ENCODE assay signal across 9 cellular contexts in genomic region chr14:81400852-81401251, GRCh38. TPM values are rescaled to one million over a fixed set of nuclear protein-coding genes. Genes with fewer than 3 reads are reported as not detected.
DNase-seq lines count a peak whose midpoint lies in the region; ATAC-seq lines count a peak whose summit lies in the region.
"Had no signal": no experiment of that assay in that cellular context is flagged by ENCODE, and none has a peak within 500 bp of the region (broad histone marks: within the 10 kb centered on the region; RNA-seq: fewer than 3 reads in every experiment).

No MANE protein-coding gene starts in this region.

- H3K4me1 Mint-ChIP-seq in CD8-positive, alpha-beta memory T cell, result peaks cover 0 to 8% (median 1%) of the 10 kb centered on the region in 3 donors
- H3K4me1 Mint-ChIP-seq: neural crest cell had no signal

- H3K27me3 Mint-ChIP-seq in CD8-positive, alpha-beta memory T cell, result peaks cover 3 to 15% of the 10 kb centered on the region in 2 donors

- no peaks in the 10 kb centered on the region for H3K36me3 ChIP-seq in CD8-positive, alpha-beta memory T cell (ENCODE audit: insufficient read depth, low read length)

- no peak for ATAC-seq in GM19328 (IDR thresholded peaks at IDR 0.05; ENCODE audit: unreplicated experiment)

- POLR2A ChIA-PET in CD8-positive, alpha-beta memory T cell (lab: Charles Lee), result no interaction called here

- peak overlapping the region; percentile 99 for H3K27ac ChIP-seq in epithelial cell of prostate
- H3K27ac ChIP-seq in CD8-positive, alpha-beta memory T cell (ENCODE audit: low read depth, low read length), result no peak overlapping the region

- H3K9me3 ChIP-seq in CD8-positive, alpha-beta memory T cell (ENCODE audit: low read length), result no peaks in the 10 kb centered on the region

- no peaks in the 10 kb centered on the region for H3K27me3 ChIP-seq in CD8-positive, alpha-beta memory T cell (ENCODE audit: insufficient read depth, low read length, poor library complexity, severe bottlenecking)

- no peak overlapping the region for H3K4me3 ChIP-seq in CD8-positive, alpha-beta memory T cell (ENCODE audit: low read length)

- H3K27ac Mint-ChIP-seq in CD8-positive, alpha-beta memory T cell, result no peak overlapping the region

- H3K36me3 Mint-ChIP-seq in CD8-positive, alpha-beta memory T cell, result no peaks in the 10 kb centered on the region

- H3K9me3 Mint-ChIP-seq in CD8-positive, alpha-beta memory T cell, result peaks cover 0 to 3% (median 0%) of the 10 kb centered on the region in 5 donors

- H3K4me1 ChIP-seq in CD8-positive, alpha-beta memory T cell (ENCODE audit: insufficient read depth, low read length), result no peaks in the 10 kb centered on the region

- no peak overlapping the region for H3K4me3 Mint-ChIP-seq in CD8-positive, alpha-beta memory T cell
- H3K4me3 Mint-ChIP-seq: neural crest cell had no signal

- CTCF ChIA-PET in CD8-positive, alpha-beta memory T cell (lab: Charles Lee), result no interaction called here

- DNase-seq in NCI-H2196 (lab: John Stamatoyannopoulos, UW; ENCODE audit: unreplicated experiment), result peak; percentile 37
- no peak for DNase-seq in NCI-H2196 treated with DMSO at 0.1 percent for 48 hours (lab: John Stamatoyannopoulos, UW; ENCODE audit: unreplicated experiment)
- DNase-seq in NCI-H446 treated with DMSO at 0.1 percent for 48 hours (lab: John Stamatoyannopoulos, UW), result peak; percentile 24
- DNase-seq in epithelial cell of prostate (ENCODE audit: low read depth, low spot score), result peak; percentile 93
- peak; percentile 100 for DNase-seq in renal cortical epithelial cell (ENCODE audit: low read depth)
- DNase-seq in NCI-H128 (lab: John Stamatoyannopoulos, UW; ENCODE audit: unreplicated experiment), result no peak
- no peak for DNase-seq in CD8-positive, alpha-beta memory T cell

RNA-seq across cellular contexts. Expression of gene STON2, which starts 0.7 kb away (rescaled TPM):
- 9.9 and 91.9 TPM in 2 replicates for total RNA-seq in renal cortical epithelial cell
- under 1 TPM in 1 of 2 experiments, not detected in 1; 0.22 TPM for total RNA-seq in CD8-positive, alpha-beta memory T cell
- not detected for polyA plus RNA-seq in CD8-positive, alpha-beta memory T cell

Comparison
In these comparisons a context has a peak if more than half of its experiments do, and no peak if none do; other contexts are left out.
1. DNase-seq: peak in NCI-H2196 (single experiment), NCI-H446 treated with DMSO at 0.1 percent for 48 hours (single experiment), epithelial cell of prostate (single experiment) and renal cortical epithelial cell (single experiment); none in NCI-H2196 treated with DMSO at 0.1 percent for 48 hours (single experiment), NCI-H128 (single experiment) and CD8-positive, alpha-beta memory T cell (0 of 5).